2 cellular contexts compared by ENCODE assay signal in genomic region chr6:13560651-13561044, GRCh38.
TF ChIP-seq lines count a peak whose summit lies in the region.

No MANE protein-coding gene starts in this region.

TF ChIP-seq in SK-N-SH, 30 proteins besides CTCF, POLR2A, EP300 and RAD21 (continued from another document):
- TF ChIP-seq, protein P1, sequence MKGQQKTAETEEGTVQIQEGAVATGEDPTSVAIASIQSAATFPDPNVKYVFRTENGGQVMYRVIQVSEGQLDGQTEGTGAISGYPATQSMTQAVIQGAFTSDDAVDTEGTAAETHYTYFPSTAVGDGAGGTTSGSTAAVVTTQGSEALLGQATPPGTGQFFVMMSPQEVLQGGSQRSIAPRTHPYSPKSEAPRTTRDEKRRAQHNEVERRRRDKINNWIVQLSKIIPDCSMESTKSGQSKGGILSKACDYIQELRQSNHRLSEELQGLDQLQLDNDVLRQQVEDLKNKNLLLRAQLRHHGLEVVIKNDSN (IDR thresholded peaks at IDR 0.05; ENCODE audit: borderline replicate concordance, low read depth), result peak; percentile 57; the same call in 1 of the 2 replicates

TF ChIP-seq in SK-N-SH treated with all-trans-retinoic acid at 6 μM for 48 hours, 23 proteins besides CTCF, POLR2A, EP300 and RAD21 (continued from another document):
- no peak for TF ChIP-seq PATZ1 (CRISPR knock-in tag; IDR thresholded peaks at IDR 0.05; ENCODE audit: borderline replicate concordance)
- TF ChIP-seq, protein P2, sequence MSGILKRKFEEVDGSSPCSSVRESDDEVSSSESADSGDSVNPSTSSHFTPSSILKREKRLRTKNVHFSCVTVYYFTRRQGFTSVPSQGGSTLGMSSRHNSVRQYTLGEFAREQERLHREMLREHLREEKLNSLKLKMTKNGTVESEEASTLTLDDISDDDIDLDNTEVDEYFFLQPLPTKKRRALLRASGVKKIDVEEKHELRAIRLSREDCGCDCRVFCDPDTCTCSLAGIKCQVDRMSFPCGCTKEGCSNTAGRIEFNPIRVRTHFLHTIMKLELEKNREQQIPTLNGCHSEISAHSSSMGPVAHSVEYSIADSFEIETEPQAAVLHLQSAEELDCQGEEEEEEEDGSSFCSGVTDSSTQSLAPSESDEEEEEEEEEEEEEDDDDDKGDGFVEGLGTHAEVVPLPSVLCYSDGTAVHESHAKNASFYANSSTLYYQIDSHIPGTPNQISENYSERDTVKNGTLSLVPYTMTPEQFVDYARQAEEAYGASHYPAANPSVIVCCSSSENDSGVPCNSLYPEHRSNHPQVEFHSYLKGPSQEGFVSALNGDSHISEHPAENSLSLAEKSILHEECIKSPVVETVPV (CRISPR knock-in tag; IDR thresholded peaks at IDR 0.05), result no peak
- no peak for TF ChIP-seq OSR1 (CRISPR knock-in tag; IDR thresholded peaks at IDR 0.05)
- TF ChIP-seq, protein P3, sequence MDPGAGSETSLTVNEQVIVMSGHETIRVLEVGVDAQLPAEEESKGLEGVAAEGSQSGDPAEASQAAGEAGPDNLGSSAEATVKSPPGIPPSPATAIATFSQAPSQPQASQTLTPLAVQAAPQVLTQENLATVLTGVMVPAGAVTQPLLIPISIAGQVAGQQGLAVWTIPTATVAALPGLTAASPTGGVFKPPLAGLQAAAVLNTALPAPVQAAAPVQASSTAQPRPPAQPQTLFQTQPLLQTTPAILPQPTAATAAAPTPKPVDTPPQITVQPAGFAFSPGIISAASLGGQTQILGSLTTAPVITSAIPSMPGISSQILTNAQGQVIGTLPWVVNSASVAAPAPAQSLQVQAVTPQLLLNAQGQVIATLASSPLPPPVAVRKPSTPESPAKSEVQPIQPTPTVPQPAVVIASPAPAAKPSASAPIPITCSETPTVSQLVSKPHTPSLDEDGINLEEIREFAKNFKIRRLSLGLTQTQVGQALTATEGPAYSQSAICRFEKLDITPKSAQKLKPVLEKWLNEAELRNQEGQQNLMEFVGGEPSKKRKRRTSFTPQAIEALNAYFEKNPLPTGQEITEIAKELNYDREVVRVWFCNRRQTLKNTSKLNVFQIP (CRISPR knock-in tag; IDR thresholded peaks at IDR 0.05; ENCODE audit: borderline replicate concordance, low read depth), result no peak
- no peak for TF ChIP-seq SNAI2 (CRISPR knock-in tag; IDR thresholded peaks at IDR 0.05)
